17 cellular contexts compared by ENCODE assay signal in genomic region chrX:44071847-44072545, GRCh38.
A peak's percentile ranks its signal among the peaks of the same experiment; 100 is the strongest.
DNase-seq lines count a peak whose midpoint lies in the region; ATAC-seq and TF ChIP-seq lines count a peak whose summit lies in the region.
"Had no signal": no experiment of that assay in that cellular context is flagged by ENCODE, and none has a peak within 500 bp of the region (broad histone marks: within the 10 kb centered on the region; RNA-seq: fewer than 3 reads in every experiment).

No MANE protein-coding gene starts in this region.

- no peaks in the 10 kb centered on the region for H3K36me3 Mint-ChIP-seq in activated CD8-positive, alpha-beta T cell treated with anti-CD3 and anti-CD28 coated beads, Interleukin-2, amount 10 ng/mL, durations not matched to agents 7 days and 5 days (ENCODE audit: low read depth)
- H3K36me3 Mint-ChIP-seq in activated naive CD4-positive, alpha-beta T cell treated with anti-CD3 and anti-CD28 coated beads, Interleukin-2, amount 50 U/mL, for 72 hours: no peaks in the 10 kb centered on the region
- H3K36me3 Mint-ChIP-seq: T-cell had no signal

- H3K9me3 Mint-ChIP-seq in activated CD8-positive, alpha-beta T cell treated with anti-CD3 and anti-CD28 coated beads, Interleukin-2, amount 10 ng/mL, durations not matched to agents 7 days and 5 days (ENCODE audit: insufficient read depth): no peaks in the 10 kb centered on the region
- H3K9me3 Mint-ChIP-seq in activated naive CD4-positive, alpha-beta T cell treated with anti-CD3 and anti-CD28 coated beads, Interleukin-2, amount 50 U/mL, for 72 hours: no peaks in the 10 kb centered on the region
- H3K9me3 Mint-ChIP-seq: effector memory CD8-positive, alpha-beta T cell had no signal

- H3K4me1 Mint-ChIP-seq in activated CD8-positive, alpha-beta T cell treated with anti-CD3 and anti-CD28 coated beads, Interleukin-2, amount 10 ng/mL, durations not matched to agents 7 days and 5 days (ENCODE audit: low read depth): no peaks in the 10 kb centered on the region

- H3K4me3 Mint-ChIP-seq in activated CD8-positive, alpha-beta T cell treated with anti-CD3 and anti-CD28 coated beads, Interleukin-2, amount 10 ng/mL, durations not matched to agents 7 days and 5 days: no peak overlapping the region
- H3K4me3 Mint-ChIP-seq: effector memory CD8-positive, alpha-beta T cell; T-cell had no signal

- no peak overlapping the region for H3K27ac Mint-ChIP-seq in activated CD8-positive, alpha-beta T cell treated with anti-CD3 and anti-CD28 coated beads, Interleukin-2, amount 10 ng/mL, durations not matched to agents 7 days and 5 days
- H3K27ac Mint-ChIP-seq in activated naive CD4-positive, alpha-beta T cell treated with anti-CD3 and anti-CD28 coated beads, Interleukin-2, amount 50 U/mL, for 72 hours: no peak overlapping the region
- H3K27ac Mint-ChIP-seq: T-cell had no signal

- ATAC-seq in foreskin keratinocyte (peak; percentile 90), GM21381 (IDR thresholded peaks at IDR 0.05; ENCODE audit: unreplicated experiment) (no peak)
- no peak for ATAC-seq in activated CD8-positive, alpha-beta T cell treated with anti-CD3 and anti-CD28 coated beads, Interleukin-2, amount 10 ng/mL, durations not matched to agents 7 days and 5 days
- ATAC-seq in activated naive CD4-positive, alpha-beta T cell treated with anti-CD3 and anti-CD28 coated beads, Interleukin-2, amount 50 U/mL, for 72 hours: no peak
- ATAC-seq: body of pancreas; effector memory CD8-positive, alpha-beta T cell; heart right ventricle; T-cell had no signal

- TF ChIP-seq CTCF in foreskin keratinocyte (conservative IDR thresholded peaks at IDR 0.05): no peak

- CTCF ChIA-PET in HEK293T (lab: Yijun Ruan, JAX): interaction anchor here (1.6 kb wide), 1 partner anchor 46 kb away, joined by 6 read pairs; no protein-coding TSS in a partner anchor
- CTCF ChIA-PET in activated CD8-positive, alpha-beta T cell treated with anti-CD3 and anti-CD28 coated beads, Interleukin-2, amount 10 ng/mL, durations not matched to agents 7 days and 5 days (lab: Charles Lee): no interaction called here

- peak; percentile 83 for DNase-seq in A172 (ENCODE audit: low spot score)
- no peak for DNase-seq in HEK293T (ENCODE audit: extremely low spot score)
- peak; percentile 80 for DNase-seq in SW480 (ENCODE audit: low spot score)
- peak; percentile 73 to 79 for DNase-seq in foreskin keratinocyte
- no peak for DNase-seq in NCI-H345 treated with DMSO at 0.1 percent for 48 hours (lab: John Stamatoyannopoulos, UW; ENCODE audit: unreplicated experiment)
- no peak for DNase-seq in activated CD8-positive, alpha-beta T cell treated with anti-CD3 and anti-CD28 coated beads, Interleukin-2, amount 10 ng/mL, durations not matched to agents 7 days and 5 days
- DNase-seq in activated naive CD4-positive, alpha-beta T cell treated with anti-CD3 and anti-CD28 coated beads, Interleukin-2, amount 50 U/mL, for 72 hours (ENCODE audit: low spot score in 2 of 2): no peak
- DNase-seq: activated T-cell treated with anti-CD3 and anti-CD28 coated beads, Interleukin-2, amount 50 U/mL, for 48 hours; body of pancreas; effector memory CD8-positive, alpha-beta T cell; heart right ventricle; NCI-H2029 treated with DMSO at 0.1 percent for 48 hours; stimulated activated CD8-positive, alpha-beta memory T cell treated with anti-CD3 and anti-CD28 coated beads, Interleukin-4, amount 100 ng/mL, for 48 hours; T-cell; uterus had no signal

- H3K27me3 ChIP-seq in foreskin keratinocyte: no peaks in the 10 kb centered on the region
- H3K27me3 ChIP-seq: body of pancreas, uterus had no signal

- H3K4me1 ChIP-seq in foreskin keratinocyte: peaks cover 15% of the 10 kb centered on the region
- H3K4me1 ChIP-seq: body of pancreas, heart right ventricle, uterus had no signal

- POLR2A ChIA-PET in HEK293T (lab: Yijun Ruan, JAX): no interaction called here
- POLR2A ChIA-PET in activated CD8-positive, alpha-beta T cell treated with anti-CD3 and anti-CD28 coated beads, Interleukin-2, amount 10 ng/mL, durations not matched to agents 7 days and 5 days (lab: Charles Lee): no interaction called here

- H3K27ac ChIP-seq in foreskin keratinocyte: no peak overlapping the region
- H3K27ac ChIP-seq: body of pancreas, heart right ventricle, KMS-11, uterus had no signal

- H3K27me3 Mint-ChIP-seq in activated CD8-positive, alpha-beta T cell treated with anti-CD3 and anti-CD28 coated beads, Interleukin-2, amount 10 ng/mL, durations not matched to agents 7 days and 5 days (ENCODE audit: low read depth): no peaks in the 10 kb centered on the region
- H3K27me3 Mint-ChIP-seq: effector memory CD8-positive, alpha-beta T cell had no signal

TF ChIP-seq in HEK293T, 16 proteins besides CTCF, POLR2A, EP300 and RAD21:
- TF ChIP-seq, protein P1, sequence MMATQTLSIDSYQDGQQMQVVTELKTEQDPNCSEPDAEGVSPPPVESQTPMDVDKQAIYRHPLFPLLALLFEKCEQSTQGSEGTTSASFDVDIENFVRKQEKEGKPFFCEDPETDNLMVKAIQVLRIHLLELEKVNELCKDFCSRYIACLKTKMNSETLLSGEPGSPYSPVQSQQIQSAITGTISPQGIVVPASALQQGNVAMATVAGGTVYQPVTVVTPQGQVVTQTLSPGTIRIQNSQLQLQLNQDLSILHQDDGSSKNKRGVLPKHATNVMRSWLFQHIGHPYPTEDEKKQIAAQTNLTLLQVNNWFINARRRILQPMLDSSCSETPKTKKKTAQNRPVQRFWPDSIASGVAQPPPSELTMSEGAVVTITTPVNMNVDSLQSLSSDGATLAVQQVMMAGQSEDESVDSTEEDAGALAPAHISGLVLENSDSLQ (IDR thresholded peaks at IDR 0.05): peak; percentile 81
- TF ChIP-seq L3MBTL2 (conservative IDR thresholded peaks at IDR 0.05): no peak

Comparison
In these comparisons a context has a peak if more than half of its experiments do, and no peak if none do; other contexts are left out.
1. DNase-seq: peak in A172 (single experiment), SW480 (single experiment) and foreskin keratinocyte (2 of 2); none in HEK293T (single experiment), NCI-H345 treated with DMSO at 0.1 percent for 48 hours (single experiment), activated CD8-positive, alpha-beta T cell treated with anti-CD3 and anti-CD28 coated beads, Interleukin-2, amount 10 ng/mL, durations not matched to agents 7 days and 5 days (single experiment) and activated naive CD4-positive, alpha-beta T cell treated with anti-CD3 and anti-CD28 coated beads, Interleukin-2, amount 50 U/mL, for 72 hours (0 of 2).